20 cellular contexts compared by ENCODE assay signal in the genomic region with DNA sequence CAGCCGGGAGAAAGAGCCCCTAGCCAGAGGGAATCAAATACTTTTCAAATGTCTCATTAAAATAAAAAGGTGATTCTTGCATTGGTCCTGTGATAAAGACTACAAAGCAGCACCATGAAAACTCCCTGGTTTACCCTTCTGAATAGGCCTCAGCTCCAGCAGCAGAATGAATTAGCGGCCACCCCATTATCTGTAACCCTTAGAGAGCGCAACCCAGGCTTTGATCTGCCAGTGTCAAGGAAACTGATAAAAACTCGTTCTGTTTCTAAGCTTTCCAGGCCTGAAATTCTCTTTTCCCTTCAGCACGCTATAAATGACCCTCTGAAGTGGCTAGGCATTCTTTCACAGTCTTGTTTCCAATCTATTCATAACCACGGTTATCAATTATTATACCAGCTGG.
"Had no signal": no experiment of that assay in that cellular context is flagged by ENCODE, and none has a peak within 500 bp of the region (broad histone marks: within the 10 kb centered on the region; RNA-seq: fewer than 3 reads in every experiment).

No MANE protein-coding gene starts in this region.

- H3K4me1 ChIP-seq: foreskin keratinocyte, sigmoid colon, spleen, upper lobe of right lung had no signal

- H3K27ac ChIP-seq: coronary artery, foreskin keratinocyte, psoas muscle, sigmoid colon, spleen, upper lobe of right lung, VCaP had no signal

- H3K36me3 ChIP-seq: sigmoid colon, spleen, upper lobe of right lung had no signal

- H3K4me1 Mint-ChIP-seq: activated CD8-positive, alpha-beta memory T cell treated with anti-CD3 and anti-CD28 coated beads, Interleukin-2, amount 10 ng/mL, durations not matched to agents 7 days and 5 days; central memory CD8-positive, alpha-beta T cell; naive thymus-derived CD8-positive, alpha-beta T cell had no signal

- ATAC-seq: activated CD8-positive, alpha-beta memory T cell treated with anti-CD3 and anti-CD28 coated beads, Interleukin-2, amount 10 ng/mL, durations not matched to agents 7 days and 5 days; activated naive CD4-positive, alpha-beta T cell treated with anti-CD3 and anti-CD28 coated beads, Interleukin-2, amount 50 U/mL, for 72 hours; foreskin keratinocyte; left colon; naive thymus-derived CD8-positive, alpha-beta T cell; upper lobe of right lung had no signal

- H3K27me3 ChIP-seq: foreskin keratinocyte, sigmoid colon, spleen, upper lobe of right lung had no signal

- H3K27me3 Mint-ChIP-seq: activated CD4-positive, alpha-beta memory T cell treated with anti-CD3 and anti-CD28 coated beads for 36 hours; activated CD8-positive, alpha-beta memory T cell treated with anti-CD3 and anti-CD28 coated beads, Interleukin-2, amount 10 ng/mL, durations not matched to agents 7 days and 5 days; central memory CD8-positive, alpha-beta T cell; stimulated activated naive CD8-positive, alpha-beta T cell treated with anti-CD3 and anti-CD28 coated beads, Interleukin-15, Interleukin-2, amounts not matched to agents 100 ng/mL and 50 ng/mL, for 24 hours had no signal

- DNase-seq: activated CD4-positive, alpha-beta memory T cell treated with anti-CD3 and anti-CD28 coated beads for 36 hours; activated CD4-positive, alpha-beta T cell treated with anti-CD3 and anti-CD28 coated beads for 1 hour; activated CD8-positive, alpha-beta memory T cell treated with anti-CD3 and anti-CD28 coated beads, Interleukin-2, amount 10 ng/mL, durations not matched to agents 7 days and 5 days; activated effector memory CD4-positive, alpha-beta T cell treated with anti-CD3 and anti-CD28 coated beads, Interleukin-2, amount 50 U/mL, for 16 hours; activated T-cell treated with anti-CD3 and anti-CD28 coated beads, Interleukin-2, amount 50 U/mL, for 48 hours; effector memory CD4-positive, alpha-beta T cell; foreskin keratinocyte; head of caudate nucleus; left colon; mammary epithelial cell; naive thymus-derived CD8-positive, alpha-beta T cell; psoas muscle; sigmoid colon; spleen; upper lobe of right lung had no signal

- H3K36me3 Mint-ChIP-seq: activated CD4-positive, alpha-beta memory T cell treated with anti-CD3 and anti-CD28 coated beads for 36 hours; activated CD8-positive, alpha-beta memory T cell treated with anti-CD3 and anti-CD28 coated beads, Interleukin-2, amount 10 ng/mL, durations not matched to agents 7 days and 5 days; activated naive CD4-positive, alpha-beta T cell treated with anti-CD3 and anti-CD28 coated beads, Interleukin-2, amount 50 U/mL, for 72 hours; naive thymus-derived CD8-positive, alpha-beta T cell had no signal

- H3K4me3 Mint-ChIP-seq: activated CD4-positive, alpha-beta memory T cell treated with anti-CD3 and anti-CD28 coated beads for 36 hours; activated CD8-positive, alpha-beta memory T cell treated with anti-CD3 and anti-CD28 coated beads, Interleukin-2, amount 10 ng/mL, durations not matched to agents 7 days and 5 days; central memory CD8-positive, alpha-beta T cell; naive thymus-derived CD8-positive, alpha-beta T cell; stimulated activated naive CD8-positive, alpha-beta T cell treated with anti-CD3 and anti-CD28 coated beads, Interleukin-15, Interleukin-2, amounts not matched to agents 100 ng/mL and 50 ng/mL, for 24 hours had no signal

- H3K27ac Mint-ChIP-seq: activated CD4-positive, alpha-beta memory T cell treated with anti-CD3 and anti-CD28 coated beads for 36 hours; activated CD8-positive, alpha-beta memory T cell treated with anti-CD3 and anti-CD28 coated beads, Interleukin-2, amount 10 ng/mL, durations not matched to agents 7 days and 5 days; activated naive CD4-positive, alpha-beta T cell treated with anti-CD3 and anti-CD28 coated beads, Interleukin-2, amount 50 U/mL, for 72 hours; naive thymus-derived CD8-positive, alpha-beta T cell; stimulated activated naive CD8-positive, alpha-beta T cell treated with anti-CD3 and anti-CD28 coated beads, Interleukin-15, Interleukin-2, amounts not matched to agents 100 ng/mL and 50 ng/mL, for 24 hours had no signal

- H3K9me3 ChIP-seq: psoas muscle, sigmoid colon, spleen, upper lobe of right lung had no signal

- H3K4me3 ChIP-seq: coronary artery, psoas muscle, sigmoid colon, spleen, upper lobe of right lung had no signal

- H3K9me3 Mint-ChIP-seq: activated CD4-positive, alpha-beta memory T cell treated with anti-CD3 and anti-CD28 coated beads for 36 hours had no signal
